9 cellular contexts compared by ENCODE assay signal in the genomic region with DNA sequence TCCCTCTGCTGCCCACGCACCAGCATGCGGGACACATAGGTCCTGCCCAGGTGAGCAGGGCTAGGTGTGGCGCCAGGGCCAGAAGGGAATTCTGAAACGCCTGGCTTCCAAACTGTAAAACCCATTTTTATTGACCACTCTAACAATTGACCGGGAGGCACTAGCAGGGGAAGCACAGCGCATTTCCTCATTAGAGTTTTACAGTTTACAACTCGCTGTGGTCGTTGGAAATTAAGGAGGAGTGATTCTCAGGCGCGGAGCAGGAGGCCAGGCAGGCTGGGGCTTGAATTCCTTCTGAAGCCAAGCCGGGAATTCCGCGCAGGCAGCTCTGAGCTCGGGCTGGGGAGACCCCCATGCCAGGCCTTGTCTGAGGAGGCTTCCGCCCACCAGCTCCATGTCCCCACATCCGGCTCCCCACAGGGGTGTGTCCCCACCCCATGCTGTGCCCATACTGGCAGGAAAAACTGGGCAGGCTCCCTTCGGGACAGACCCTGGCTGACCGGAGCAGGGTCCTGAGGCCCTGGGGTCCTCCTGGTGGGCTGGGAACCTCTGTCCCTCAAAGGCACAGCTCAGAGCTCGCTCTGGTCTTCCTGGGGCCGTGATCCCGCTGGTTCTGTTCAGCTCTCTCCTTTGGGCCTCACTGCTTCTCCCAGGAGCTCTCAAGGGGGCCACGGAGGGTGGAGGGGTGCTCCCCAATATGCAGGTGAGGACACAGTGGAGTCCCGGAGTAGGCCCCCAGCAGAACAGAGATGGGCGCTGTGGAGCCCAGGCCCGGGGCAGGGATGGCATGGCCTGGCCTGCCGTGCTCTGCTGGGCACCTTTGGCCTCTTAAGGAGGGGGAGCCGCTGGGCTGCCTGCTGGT. TPM values are rescaled to one million over a fixed set of nuclear protein-coding genes. Genes with fewer than 3 reads are reported as not detected.
A peak's percentile ranks its signal among the peaks of the same experiment; 100 is the strongest.
DNase-seq lines count a peak whose midpoint lies in the region; ATAC-seq and TF ChIP-seq lines count a peak whose summit lies in the region.
"Had no signal": no experiment of that assay in that cellular context is flagged by ENCODE, and none has a peak within 500 bp of the region (broad histone marks: within the 10 kb centered on the region; RNA-seq: fewer than 3 reads in every experiment).

No MANE protein-coding gene starts in this region.

- H3K36me3 Mint-ChIP-seq in activated naive CD4-positive, alpha-beta T cell treated with anti-CD3 and anti-CD28 coated beads, Interleukin-2, amount 50 U/mL, for 24 hours: no peaks in the 10 kb centered on the region
- H3K36me3 Mint-ChIP-seq in chondrocyte (ENCODE audit: low read depth): no peaks in the 10 kb centered on the region

- peak overlapping the region; percentile 95 for H3K4me2 ChIP-seq in mesenchymal stem cell (ENCODE audit: low read length, poor library complexity, severe bottlenecking)

- H3K4me3 ChIP-seq in mesenchymal stem cell (ENCODE audit: insufficient read depth in 1 of 2, low read depth in 1 of 2, low read length in 2 of 2) (no peak overlapping the region), upper lobe of right lung (peak overlapping the region; percentile 49)

- H3K27me3 ChIP-seq in mesenchymal stem cell (ENCODE audit: control insufficient read depth in 1 of 2, insufficient read depth in 1 of 2, low read length in 2 of 2): peaks cover 26 to 90% of the 10 kb centered on the region in 2 experiments
- peaks cover 14% of the 10 kb centered on the region for H3K27me3 ChIP-seq in upper lobe of right lung

- peaks cover 33% of the 10 kb centered on the region for H3K4me1 ChIP-seq in mesenchymal stem cell (ENCODE audit: control insufficient read depth, insufficient read depth, low read depth, low read length)
- H3K4me1 ChIP-seq in upper lobe of right lung: peaks cover 62% of the 10 kb centered on the region

- no peak overlapping the region for H2BK15ac ChIP-seq in mesenchymal stem cell (ENCODE audit: low read depth, poor library complexity, severe bottlenecking)

- H3K9me3 ChIP-seq in mesenchymal stem cell (ENCODE audit: control insufficient read depth, low read length) (no peaks in the 10 kb centered on the region), upper lobe of right lung (no peaks in the 10 kb centered on the region)

- H3K4me1 Mint-ChIP-seq in activated naive CD4-positive, alpha-beta T cell treated with anti-CD3 and anti-CD28 coated beads, Interleukin-2, amount 50 U/mL, for 24 hours: peaks cover 16% of the 10 kb centered on the region
- peaks cover 22% of the 10 kb centered on the region for H3K4me1 Mint-ChIP-seq in chondrocyte (ENCODE audit: low read depth)

- 57% methylated on average over 23 of the region's 27 CpGs for WGBS in mesenchymal stem cell

- intact Hi-C loops in upper lobe of right lung (cut with DNase I): no loop called here

- H3K4ac ChIP-seq in mesenchymal stem cell (ENCODE audit: low read depth in 1 of 2, low read length in 2 of 2): no peak overlapping the region

- peak overlapping the region; percentile 19 for H4K8ac ChIP-seq in mesenchymal stem cell (ENCODE audit: low read length)

- H3K36me3 ChIP-seq in mesenchymal stem cell (ENCODE audit: control insufficient read depth in 1 of 2, insufficient read depth in 2 of 2, low read depth in 1 of 2, low read length in 2 of 2) (no peaks in the 10 kb centered on the region), upper lobe of right lung (no peaks in the 10 kb centered on the region)

- H2AK5ac ChIP-seq in mesenchymal stem cell (ENCODE audit: low read length, severe bottlenecking): no peak overlapping the region

- H2BK12ac ChIP-seq in mesenchymal stem cell (ENCODE audit: low read length in 2 of 2): no peak overlapping the region

- no peak overlapping the region for H2BK5ac ChIP-seq in mesenchymal stem cell (ENCODE audit: low read depth, low read length, poor library complexity, severe bottlenecking)

- H3K4me3 Mint-ChIP-seq in activated naive CD4-positive, alpha-beta T cell treated with anti-CD3 and anti-CD28 coated beads, Interleukin-2, amount 50 U/mL, for 24 hours: peak overlapping the region; percentile 15
- no peak overlapping the region for H3K4me3 Mint-ChIP-seq in chondrocyte (ENCODE audit: unreplicated experiment)

- H3K9ac ChIP-seq in mesenchymal stem cell (ENCODE audit: low read length): no peak overlapping the region

- H3K27ac ChIP-seq in mesenchymal stem cell (ENCODE audit: low read length, poor library complexity, severe bottlenecking) (no peak overlapping the region), upper lobe of right lung (peak overlapping the region; percentile 51)

- H2AFZ ChIP-seq in mesenchymal stem cell (ENCODE audit: low read depth, low read length): no peak overlapping the region

- H3K18ac ChIP-seq in mesenchymal stem cell (ENCODE audit: low read depth in 1 of 2, low read length in 2 of 2): no peak overlapping the region

- H3K79me1 ChIP-seq in mesenchymal stem cell (replicated peaks; ENCODE audit: low read length, poor library complexity, severe bottlenecking): no peaks in the 10 kb centered on the region

- no peak for DNase-seq in activated naive CD4-positive, alpha-beta T cell (lab: John Stamatoyannopoulos, UW)
- DNase-seq in chondrocyte (ENCODE audit: low spot score) (peak; percentile 68), mesenchymal stem cell (no peak), upper lobe of right lung (peak; percentile 66), NCI-H774 (lab: John Stamatoyannopoulos, UW) (no peak)
- no peak for DNase-seq in activated CD4-positive, alpha-beta T cell treated with anti-CD3 and anti-CD28 coated beads for 4 hours
- DNase-seq in stimulated activated CD4-positive, alpha-beta T cell treated with anti-CD3 and anti-CD28 coated beads, Interleukin-12 subunit alpha, Interleukin-12 subunit beta, amount 100 ng/mL, for 4 hours: no peak

- no peak overlapping the region for H3K27ac Mint-ChIP-seq in activated naive CD4-positive, alpha-beta T cell treated with anti-CD3 and anti-CD28 coated beads, Interleukin-2, amount 50 U/mL, for 24 hours
- H3K27ac Mint-ChIP-seq in chondrocyte (ENCODE audit: unreplicated experiment): no peak overlapping the region

- ATAC-seq in upper lobe of right lung: no peak

- no peak overlapping the region for H2BK120ac ChIP-seq in mesenchymal stem cell (ENCODE audit: low read depth, low read length)

- H3K27me3 Mint-ChIP-seq in activated naive CD4-positive, alpha-beta T cell treated with anti-CD3 and anti-CD28 coated beads, Interleukin-2, amount 50 U/mL, for 24 hours: peaks cover 3% of the 10 kb centered on the region
- H3K27me3 Mint-ChIP-seq in chondrocyte (ENCODE audit: low read depth): no peaks in the 10 kb centered on the region

- H3K9me3 Mint-ChIP-seq in activated naive CD4-positive, alpha-beta T cell treated with anti-CD3 and anti-CD28 coated beads, Interleukin-2, amount 50 U/mL, for 24 hours: no peaks in the 10 kb centered on the region
- no peaks in the 10 kb centered on the region for H3K9me3 Mint-ChIP-seq in chondrocyte (ENCODE audit: low read depth)

- H4K91ac ChIP-seq in mesenchymal stem cell (ENCODE audit: low read length): peak overlapping the region; percentile 35

- TF ChIP-seq CTCF in chondrocyte (IDR thresholded peaks at IDR 0.05) (no peak), upper lobe of right lung (IDR thresholded peaks at IDR 0.05) (no peak)

- H3K14ac ChIP-seq in mesenchymal stem cell (ENCODE audit: low read length in 2 of 2): no peak overlapping the region

- peak overlapping the region in 1 of 2 experiments; percentile 61 for H3K23ac ChIP-seq in mesenchymal stem cell (ENCODE audit: low read length in 2 of 2)

RNA-seq across cellular contexts. Expression of a gene that starts 1.2 kb away (rescaled TPM):
- total RNA-seq in chondrocyte (0.39 to 6.9 TPM (median 6.7 TPM) in 3 replicates), upper lobe of right lung (21.5 TPM)
- polyA plus RNA-seq in mesenchymal stem cell (2013, experiment 1 of 2): 0.76 TPM
- 0.68 TPM for polyA plus RNA-seq in mesenchymal stem cell (2013, experiment 2 of 2)

RNA-seq across cellular contexts. Expression of a gene that starts 25.7 kb away (rescaled TPM):
- 0.85 to 3.5 TPM (median 3.4 TPM) in 3 replicates for total RNA-seq in chondrocyte
- 30.3 TPM for polyA plus RNA-seq in mesenchymal stem cell (2013, experiment 1 of 2)
- polyA plus RNA-seq in mesenchymal stem cell (2013, experiment 2 of 2): 30.0 TPM
- total RNA-seq in upper lobe of right lung: 27.4 TPM

RNA-seq across cellular contexts. Expression of a gene that starts 48.1 kb away (rescaled TPM):
- 48.0 to 55.1 TPM (median 52.4 TPM) in 3 replicates for total RNA-seq in chondrocyte
- 30.5 TPM for polyA plus RNA-seq in mesenchymal stem cell (2013, experiment 1 of 2)
- polyA plus RNA-seq in mesenchymal stem cell (2013, experiment 2 of 2): 30.5 TPM
- 47.2 TPM for total RNA-seq in upper lobe of right lung

RNA-seq across cellular contexts. Expression of a gene that starts 52.2 kb away (rescaled TPM):
- total RNA-seq in chondrocyte (not detected in 3 replicates), upper lobe of right lung (not detected)
- polyA plus RNA-seq in mesenchymal stem cell (2013, experiment 1 of 2): not detected
- not detected for polyA plus RNA-seq in mesenchymal stem cell (2013, experiment 2 of 2)
- total RNA-seq: myocyte had no signal

Comparison
In these comparisons a context has a peak if more than half of its experiments do, and no peak if none do; other contexts are left out.
1. DNase-seq: peak in chondrocyte (single experiment) and upper lobe of right lung (single experiment); none in activated naive CD4-positive, alpha-beta T cell (0 of 4), mesenchymal stem cell (single experiment), activated CD4-positive, alpha-beta T cell treated with anti-CD3 and anti-CD28 coated beads for 4 hours (0 of 2), NCI-H774 (single experiment) and stimulated activated CD4-positive, alpha-beta T cell treated with anti-CD3 and anti-CD28 coated beads, Interleukin-12 subunit alpha, Interleukin-12 subunit beta, amount 100 ng/mL, for 4 hours (single experiment).